Comparison of ENCODE assay signal across 27 cellular contexts in genomic region chr1:118013938-118014337, GRCh38.
"Had no signal": no experiment of that assay in that cellular context is flagged by ENCODE, and none has a peak within 500 bp of the region (broad histone marks: within the 10 kb centered on the region; RNA-seq: fewer than 3 reads in every experiment).

No MANE protein-coding gene starts in this region.

- DNase-seq: colonic mucosa; cortex of kidney; dorsolateral prefrontal cortex; effector CD4-positive, alpha-beta T cell; effector CD8-positive, alpha-beta T cell; effector memory CD4-positive, alpha-beta T cell; effector memory CD8-positive, alpha-beta T cell; endodermal cell; erythroblast; esophagus squamous epithelium; foreskin fibroblast; foreskin keratinocyte; foreskin melanocyte; gastrocnemius medialis; glutamatergic neuron; head of caudate nucleus; heart left ventricle; heart right ventricle had no signal

- H3K27ac ChIP-seq: colonic mucosa, coronary artery, dorsolateral prefrontal cortex, epithelial cell of prostate, esophagus muscularis mucosa, esophagus squamous epithelium, foreskin keratinocyte, gastrocnemius medialis, gastroesophageal sphincter, heart left ventricle, heart right ventricle had no signal

- H3K9me3 ChIP-seq: colonic mucosa, esophagus muscularis mucosa, esophagus squamous epithelium, gastrocnemius medialis, gastroesophageal sphincter, heart left ventricle, heart right ventricle had no signal

- H3K4me3 ChIP-seq: colonic mucosa, coronary artery, dorsolateral prefrontal cortex, esophagus muscularis mucosa, esophagus squamous epithelium, gastrocnemius medialis, gastroesophageal sphincter, heart left ventricle, heart right ventricle had no signal

- FAIRE-seq: colon, endometrium, endothelial cell of umbilical vein, frontal cortex had no signal

- H3K36me3 ChIP-seq: colonic mucosa, esophagus muscularis mucosa, esophagus squamous epithelium, gastrocnemius medialis, gastroesophageal sphincter, heart left ventricle, heart right ventricle had no signal

- H3K4me1 ChIP-seq: colonic mucosa, esophagus muscularis mucosa, esophagus squamous epithelium, foreskin keratinocyte, gastrocnemius medialis, gastroesophageal sphincter, heart left ventricle, heart right ventricle had no signal

- H3K27me3 ChIP-seq: colonic mucosa, esophagus muscularis mucosa, esophagus squamous epithelium, gastrocnemius medialis, gastroesophageal sphincter, heart right ventricle had no signal

- ATAC-seq: effector memory CD8-positive, alpha-beta T cell; esophagus mucosa; foreskin keratinocyte; gastrocnemius medialis; gastroesophageal sphincter; heart left ventricle; heart right ventricle had no signal
